Comparison of ENCODE assay signal across 1 cellular context in the genomic region with DNA sequence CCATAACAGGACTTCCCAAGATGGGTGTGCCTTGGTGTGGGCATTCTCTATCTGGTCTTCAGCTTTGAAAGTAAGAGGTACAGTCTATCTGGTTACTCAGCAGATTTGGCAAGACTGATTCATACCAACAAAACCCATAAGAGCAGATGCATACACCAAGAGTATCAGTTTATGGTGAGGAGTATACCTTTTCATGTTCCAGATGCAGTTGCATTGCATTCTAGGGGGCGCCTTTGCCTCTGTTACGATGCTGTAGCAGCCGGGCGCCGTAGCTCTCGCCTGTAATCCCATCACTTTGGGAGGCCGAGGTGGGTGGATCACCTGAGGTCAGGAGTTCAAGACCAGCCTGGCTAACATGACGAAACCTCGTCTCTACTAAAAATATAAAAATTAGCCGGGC.
TF ChIP-seq lines count a peak whose summit lies in the region.

No MANE protein-coding gene starts in this region.

TF ChIP-seq in SK-N-SH, 30 proteins besides CTCF, POLR2A, EP300 and RAD21 (continued from another document):
- TF ChIP-seq, protein P1, sequence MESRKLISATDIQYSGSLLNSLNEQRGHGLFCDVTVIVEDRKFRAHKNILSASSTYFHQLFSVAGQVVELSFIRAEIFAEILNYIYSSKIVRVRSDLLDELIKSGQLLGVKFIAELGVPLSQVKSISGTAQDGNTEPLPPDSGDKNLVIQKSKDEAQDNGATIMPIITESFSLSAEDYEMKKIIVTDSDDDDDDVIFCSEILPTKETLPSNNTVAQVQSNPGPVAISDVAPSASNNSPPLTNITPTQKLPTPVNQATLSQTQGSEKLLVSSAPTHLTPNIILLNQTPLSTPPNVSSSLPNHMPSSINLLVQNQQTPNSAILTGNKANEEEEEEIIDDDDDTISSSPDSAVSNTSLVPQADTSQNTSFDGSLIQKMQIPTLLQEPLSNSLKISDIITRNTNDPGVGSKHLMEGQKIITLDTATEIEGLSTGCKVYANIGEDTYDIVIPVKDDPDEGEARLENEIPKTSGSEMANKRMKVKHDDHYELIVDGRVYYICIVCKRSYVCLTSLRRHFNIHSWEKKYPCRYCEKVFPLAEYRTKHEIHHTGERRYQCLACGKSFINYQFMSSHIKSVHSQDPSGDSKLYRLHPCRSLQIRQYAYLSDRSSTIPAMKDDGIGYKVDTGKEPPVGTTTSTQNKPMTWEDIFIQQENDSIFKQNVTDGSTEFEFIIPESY (IDR thresholded peaks at IDR 0.05; ENCODE audit: borderline replicate concordance, low read depth), result no peak
- no peak for TF ChIP-seq TEAD4 (IDR thresholded peaks at IDR 0.05; ENCODE audit: borderline replicate concordance, insufficient read depth)
